ENCODE assay signal across 1 cellular context in genomic region chr2:150476809-150477302, GRCh38.
TF ChIP-seq lines count a peak whose summit lies in the region.

No MANE protein-coding gene starts in this region.

TF ChIP-seq in WTC11, 78 proteins besides CTCF, POLR2A, EP300 and RAD21 (continued from another document):
- TF ChIP-seq, protein P1, sequence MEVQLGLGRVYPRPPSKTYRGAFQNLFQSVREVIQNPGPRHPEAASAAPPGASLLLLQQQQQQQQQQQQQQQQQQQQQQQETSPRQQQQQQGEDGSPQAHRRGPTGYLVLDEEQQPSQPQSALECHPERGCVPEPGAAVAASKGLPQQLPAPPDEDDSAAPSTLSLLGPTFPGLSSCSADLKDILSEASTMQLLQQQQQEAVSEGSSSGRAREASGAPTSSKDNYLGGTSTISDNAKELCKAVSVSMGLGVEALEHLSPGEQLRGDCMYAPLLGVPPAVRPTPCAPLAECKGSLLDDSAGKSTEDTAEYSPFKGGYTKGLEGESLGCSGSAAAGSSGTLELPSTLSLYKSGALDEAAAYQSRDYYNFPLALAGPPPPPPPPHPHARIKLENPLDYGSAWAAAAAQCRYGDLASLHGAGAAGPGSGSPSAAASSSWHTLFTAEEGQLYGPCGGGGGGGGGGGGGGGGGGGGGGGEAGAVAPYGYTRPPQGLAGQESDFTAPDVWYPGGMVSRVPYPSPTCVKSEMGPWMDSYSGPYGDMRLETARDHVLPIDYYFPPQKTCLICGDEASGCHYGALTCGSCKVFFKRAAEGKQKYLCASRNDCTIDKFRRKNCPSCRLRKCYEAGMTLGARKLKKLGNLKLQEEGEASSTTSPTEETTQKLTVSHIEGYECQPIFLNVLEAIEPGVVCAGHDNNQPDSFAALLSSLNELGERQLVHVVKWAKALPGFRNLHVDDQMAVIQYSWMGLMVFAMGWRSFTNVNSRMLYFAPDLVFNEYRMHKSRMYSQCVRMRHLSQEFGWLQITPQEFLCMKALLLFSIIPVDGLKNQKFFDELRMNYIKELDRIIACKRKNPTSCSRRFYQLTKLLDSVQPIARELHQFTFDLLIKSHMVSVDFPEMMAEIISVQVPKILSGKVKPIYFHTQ (CRISPR knock-in tag; IDR thresholded peaks at IDR 0.05): no peak
- no peak for TF ChIP-seq RELA (CRISPR knock-in tag; IDR thresholded peaks at IDR 0.05; ENCODE audit: borderline replicate concordance)
- TF ChIP-seq, protein P2, sequence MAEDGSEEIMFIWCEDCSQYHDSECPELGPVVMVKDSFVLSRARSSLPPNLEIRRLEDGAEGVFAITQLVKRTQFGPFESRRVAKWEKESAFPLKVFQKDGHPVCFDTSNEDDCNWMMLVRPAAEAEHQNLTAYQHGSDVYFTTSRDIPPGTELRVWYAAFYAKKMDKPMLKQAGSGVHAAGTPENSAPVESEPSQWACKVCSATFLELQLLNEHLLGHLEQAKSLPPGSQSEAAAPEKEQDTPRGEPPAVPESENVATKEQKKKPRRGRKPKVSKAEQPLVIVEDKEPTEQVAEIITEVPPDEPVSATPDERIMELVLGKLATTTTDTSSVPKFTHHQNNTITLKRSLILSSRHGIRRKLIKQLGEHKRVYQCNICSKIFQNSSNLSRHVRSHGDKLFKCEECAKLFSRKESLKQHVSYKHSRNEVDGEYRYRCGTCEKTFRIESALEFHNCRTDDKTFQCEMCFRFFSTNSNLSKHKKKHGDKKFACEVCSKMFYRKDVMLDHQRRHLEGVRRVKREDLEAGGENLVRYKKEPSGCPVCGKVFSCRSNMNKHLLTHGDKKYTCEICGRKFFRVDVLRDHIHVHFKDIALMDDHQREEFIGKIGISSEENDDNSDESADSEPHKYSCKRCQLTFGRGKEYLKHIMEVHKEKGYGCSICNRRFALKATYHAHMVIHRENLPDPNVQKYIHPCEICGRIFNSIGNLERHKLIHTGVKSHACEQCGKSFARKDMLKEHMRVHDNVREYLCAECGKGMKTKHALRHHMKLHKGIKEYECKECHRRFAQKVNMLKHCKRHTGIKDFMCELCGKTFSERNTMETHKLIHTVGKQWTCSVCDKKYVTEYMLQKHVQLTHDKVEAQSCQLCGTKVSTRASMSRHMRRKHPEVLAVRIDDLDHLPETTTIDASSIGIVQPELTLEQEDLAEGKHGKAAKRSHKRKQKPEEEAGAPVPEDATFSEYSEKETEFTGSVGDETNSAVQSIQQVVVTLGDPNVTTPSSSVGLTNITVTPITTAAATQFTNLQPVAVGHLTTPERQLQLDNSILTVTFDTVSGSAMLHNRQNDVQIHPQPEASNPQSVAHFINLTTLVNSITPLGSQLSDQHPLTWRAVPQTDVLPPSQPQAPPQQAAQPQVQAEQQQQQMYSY (CRISPR knock-in tag; IDR thresholded peaks at IDR 0.05): no peak
- TF ChIP-seq RORB (CRISPR knock-in tag; IDR thresholded peaks at IDR 0.05): no peak
- no peak for TF ChIP-seq ESRRA (CRISPR knock-in tag; IDR thresholded peaks at IDR 0.05; ENCODE audit: borderline replicate concordance)
- TF ChIP-seq GRHL2 (CRISPR knock-in tag; IDR thresholded peaks at IDR 0.05; ENCODE audit: insufficient replicate concordance, severe bottlenecking): no peak
- TF ChIP-seq, protein P3, sequence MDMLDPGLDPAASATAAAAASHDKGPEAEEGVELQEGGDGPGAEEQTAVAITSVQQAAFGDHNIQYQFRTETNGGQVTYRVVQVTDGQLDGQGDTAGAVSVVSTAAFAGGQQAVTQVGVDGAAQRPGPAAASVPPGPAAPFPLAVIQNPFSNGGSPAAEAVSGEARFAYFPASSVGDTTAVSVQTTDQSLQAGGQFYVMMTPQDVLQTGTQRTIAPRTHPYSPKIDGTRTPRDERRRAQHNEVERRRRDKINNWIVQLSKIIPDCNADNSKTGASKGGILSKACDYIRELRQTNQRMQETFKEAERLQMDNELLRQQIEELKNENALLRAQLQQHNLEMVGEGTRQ (CRISPR knock-in tag; IDR thresholded peaks at IDR 0.05): no peak
- no peak for TF ChIP-seq NFE2L1 (CRISPR knock-in tag; IDR thresholded peaks at IDR 0.05)
- TF ChIP-seq, protein P4, sequence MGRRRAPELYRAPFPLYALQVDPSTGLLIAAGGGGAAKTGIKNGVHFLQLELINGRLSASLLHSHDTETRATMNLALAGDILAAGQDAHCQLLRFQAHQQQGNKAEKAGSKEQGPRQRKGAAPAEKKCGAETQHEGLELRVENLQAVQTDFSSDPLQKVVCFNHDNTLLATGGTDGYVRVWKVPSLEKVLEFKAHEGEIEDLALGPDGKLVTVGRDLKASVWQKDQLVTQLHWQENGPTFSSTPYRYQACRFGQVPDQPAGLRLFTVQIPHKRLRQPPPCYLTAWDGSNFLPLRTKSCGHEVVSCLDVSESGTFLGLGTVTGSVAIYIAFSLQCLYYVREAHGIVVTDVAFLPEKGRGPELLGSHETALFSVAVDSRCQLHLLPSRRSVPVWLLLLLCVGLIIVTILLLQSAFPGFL (CRISPR knock-in tag; IDR thresholded peaks at IDR 0.05; ENCODE audit: borderline replicate concordance): no peak
- TF ChIP-seq TCF7 (CRISPR knock-in tag; IDR thresholded peaks at IDR 0.05; ENCODE audit: low read depth): no peak
- no peak for TF ChIP-seq HMGA2 (CRISPR knock-in tag; IDR thresholded peaks at IDR 0.05)
- no peak for TF ChIP-seq GABPB1 (CRISPR knock-in tag; IDR thresholded peaks at IDR 0.05)
- TF ChIP-seq, protein P5, sequence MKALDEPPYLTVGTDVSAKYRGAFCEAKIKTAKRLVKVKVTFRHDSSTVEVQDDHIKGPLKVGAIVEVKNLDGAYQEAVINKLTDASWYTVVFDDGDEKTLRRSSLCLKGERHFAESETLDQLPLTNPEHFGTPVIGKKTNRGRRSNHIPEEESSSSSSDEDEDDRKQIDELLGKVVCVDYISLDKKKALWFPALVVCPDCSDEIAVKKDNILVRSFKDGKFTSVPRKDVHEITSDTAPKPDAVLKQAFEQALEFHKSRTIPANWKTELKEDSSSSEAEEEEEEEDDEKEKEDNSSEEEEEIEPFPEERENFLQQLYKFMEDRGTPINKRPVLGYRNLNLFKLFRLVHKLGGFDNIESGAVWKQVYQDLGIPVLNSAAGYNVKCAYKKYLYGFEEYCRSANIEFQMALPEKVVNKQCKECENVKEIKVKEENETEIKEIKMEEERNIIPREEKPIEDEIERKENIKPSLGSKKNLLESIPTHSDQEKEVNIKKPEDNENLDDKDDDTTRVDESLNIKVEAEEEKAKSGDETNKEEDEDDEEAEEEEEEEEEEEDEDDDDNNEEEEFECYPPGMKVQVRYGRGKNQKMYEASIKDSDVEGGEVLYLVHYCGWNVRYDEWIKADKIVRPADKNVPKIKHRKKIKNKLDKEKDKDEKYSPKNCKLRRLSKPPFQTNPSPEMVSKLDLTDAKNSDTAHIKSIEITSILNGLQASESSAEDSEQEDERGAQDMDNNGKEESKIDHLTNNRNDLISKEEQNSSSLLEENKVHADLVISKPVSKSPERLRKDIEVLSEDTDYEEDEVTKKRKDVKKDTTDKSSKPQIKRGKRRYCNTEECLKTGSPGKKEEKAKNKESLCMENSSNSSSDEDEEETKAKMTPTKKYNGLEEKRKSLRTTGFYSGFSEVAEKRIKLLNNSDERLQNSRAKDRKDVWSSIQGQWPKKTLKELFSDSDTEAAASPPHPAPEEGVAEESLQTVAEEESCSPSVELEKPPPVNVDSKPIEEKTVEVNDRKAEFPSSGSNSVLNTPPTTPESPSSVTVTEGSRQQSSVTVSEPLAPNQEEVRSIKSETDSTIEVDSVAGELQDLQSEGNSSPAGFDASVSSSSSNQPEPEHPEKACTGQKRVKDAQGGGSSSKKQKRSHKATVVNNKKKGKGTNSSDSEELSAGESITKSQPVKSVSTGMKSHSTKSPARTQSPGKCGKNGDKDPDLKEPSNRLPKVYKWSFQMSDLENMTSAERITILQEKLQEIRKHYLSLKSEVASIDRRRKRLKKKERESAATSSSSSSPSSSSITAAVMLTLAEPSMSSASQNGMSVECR (CRISPR knock-in tag; IDR thresholded peaks at IDR 0.05; ENCODE audit: borderline replicate concordance): no peak
- TF ChIP-seq ZNF671 (CRISPR knock-in tag; IDR thresholded peaks at IDR 0.05): no peak
